6 cellular contexts compared by ENCODE assay signal in genomic region chr22:37609240-37610152, GRCh38. TPM values are rescaled to one million over a fixed set of nuclear protein-coding genes. Genes with fewer than 3 reads are reported as not detected.
A peak's percentile ranks its signal among the peaks of the same experiment; 100 is the strongest.
DNase-seq lines count a peak whose midpoint lies in the region; TF ChIP-seq lines count a peak whose summit lies in the region.

No MANE protein-coding gene starts in this region.

- H3K4me1 ChIP-seq in ascending aorta: peaks cover 5 to 37% of the 10 kb centered on the region in 2 donors

- H3K4me3 ChIP-seq in ascending aorta: peak overlapping the region; percentile 79 to 81

- H3K27ac ChIP-seq in ascending aorta: peak overlapping the region; percentile 92 to 94

- TF ChIP-seq CTCF in ascending aorta (IDR thresholded peaks at IDR 0.05): no peak

- DNase-seq in activated T-cell treated with anti-CD3 and anti-CD28 coated beads for 24 hours (ENCODE audit: low read depth) (peak; percentile 14), ascending aorta (ENCODE audit: low spot score in 2 of 2) (no peak), myocyte (ENCODE audit: low read depth) (peak; percentile 23), amniotic stem cell (lab: John Stamatoyannopoulos, UW) (no peak), SW480 (ENCODE audit: low spot score) (no peak)
- DNase-seq in activated T-cell treated with anti-CD3 and anti-CD28 coated beads, Interleukin-2, amount 50 U/mL, for 1 hour: no peak

- intact Hi-C loops in ascending aorta (cut with DNase I): loop anchor here (2.0 to 5.0 kb wide), 2 partner anchors 62 to 67 kb away; no protein-coding TSS in a partner anchor

- no peaks in the 10 kb centered on the region for H3K9me3 ChIP-seq in ascending aorta

- peaks cover 0 to 8% of the 10 kb centered on the region in 2 donors for H3K36me3 ChIP-seq in ascending aorta

- H3K27me3 ChIP-seq in ascending aorta: no peaks in the 10 kb centered on the region

RNA-seq across cellular contexts. Expression of gene GGA1, which starts 0.9 kb away (rescaled TPM):
- total RNA-seq in ascending aorta (53.5 TPM), myocyte (50.6 and 65.0 TPM in 2 replicates)
- 54.1 TPM for polyA plus RNA-seq in myocyte (2012)

RNA-seq across cellular contexts. Expression of gene LGALS2, which starts 29.6 kb away (rescaled TPM):
- total RNA-seq in ascending aorta (not detected), myocyte (not detected in 2 replicates)
- polyA plus RNA-seq in myocyte (2012): not detected

RNA-seq across cellular contexts. Expression of gene SH3BP1, which starts 30.0 kb away (rescaled TPM):
- 33.7 TPM for total RNA-seq in ascending aorta
- total RNA-seq in myocyte: not detected in 2 replicates
- polyA plus RNA-seq in myocyte (2012): 1.6 TPM

RNA-seq across cellular contexts. Expression of gene PDXP, which starts 49.0 kb away (rescaled TPM):
- total RNA-seq in ascending aorta (10.6 TPM), myocyte (30.0 and 34.5 TPM in 2 replicates)
- polyA plus RNA-seq in myocyte (2012): 26.9 TPM

RNA-seq across cellular contexts. Expression of gene CDC42EP1, which starts 49.2 kb away (rescaled TPM):
- 100 TPM for total RNA-seq in ascending aorta
- total RNA-seq in myocyte: 76.4 and 76.6 TPM in 2 replicates
- 168 TPM for polyA plus RNA-seq in myocyte (2012)

Comparison
In these comparisons a context has a peak if more than half of its experiments do, and no peak if none do; other contexts are left out.
1. DNase-seq: peak in activated T-cell treated with anti-CD3 and anti-CD28 coated beads for 24 hours (single experiment) and myocyte (single experiment); none in activated T-cell treated with anti-CD3 and anti-CD28 coated beads, Interleukin-2, amount 50 U/mL, for 1 hour (single experiment), ascending aorta (0 of 2), amniotic stem cell (single experiment) and SW480 (single experiment).
2. RNA of gene SH3BP1, which starts 30.0 kb away (total RNA-seq): 33.7 TPM in ascending aorta (single experiment); not detected in myocyte; every median in the first group is over 10 times any median in the second.